ENCODE assay signal across 10 cellular contexts in the genomic region with DNA sequence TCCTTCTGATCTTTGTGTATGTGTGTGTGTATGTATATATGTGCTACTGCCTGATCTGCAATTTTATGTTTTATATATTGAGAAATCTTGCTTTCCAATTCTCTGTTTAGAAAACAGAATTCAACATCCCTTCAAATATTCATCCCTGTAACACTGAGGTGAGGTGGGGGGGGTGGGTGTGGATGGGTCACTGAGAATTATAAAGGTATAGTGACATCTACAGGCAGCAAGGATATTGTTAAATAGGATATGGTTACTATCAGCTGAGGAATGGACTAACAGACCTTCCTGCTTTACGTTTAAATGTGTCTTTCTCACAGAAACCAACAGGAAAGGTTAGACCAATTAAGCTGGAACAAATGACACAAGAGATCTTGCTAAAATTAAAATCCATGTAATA. TPM values are rescaled to one million over a fixed set of nuclear protein-coding genes. Genes with fewer than 3 reads are reported as not detected.
DNase-seq lines count a peak whose midpoint lies in the region; ATAC-seq and TF ChIP-seq lines count a peak whose summit lies in the region.
"Had no signal": no experiment of that assay in that cellular context is flagged by ENCODE, and none has a peak within 500 bp of the region (broad histone marks: within the 10 kb centered on the region; RNA-seq: fewer than 3 reads in every experiment).

No MANE protein-coding gene starts in this region.

- no peak overlapping the region for H2AFZ ChIP-seq in neural cell (ENCODE audit: low read depth, low read length)

- ATAC-seq in GM18868 (IDR thresholded peaks at IDR 0.05; ENCODE audit: unreplicated experiment), result peak; percentile 68
- ATAC-seq: activated CD8-positive, alpha-beta memory T cell treated with anti-CD3 and anti-CD28 coated beads, Interleukin-2, amount 10 ng/mL, durations not matched to agents 7 days and 5 days; left cardiac atrium had no signal

- H3K4me2 ChIP-seq in neural cell (ENCODE audit: low read length), result no peak overlapping the region

- no peaks in the 10 kb centered on the region for H3F3A ChIP-seq in neural cell (ENCODE audit: insufficient read depth, low read length, poor library complexity, severe bottlenecking)

- H3K27me3 ChIP-seq in adipocyte (replicated peaks; ENCODE audit: control insufficient read depth, insufficient read depth, low read length), result peaks cover 28% of the 10 kb centered on the region
- H3K27me3 ChIP-seq in neural cell (ENCODE audit: insufficient read depth, low read depth, low read length), result no peaks in the 10 kb centered on the region
- H3K27me3 ChIP-seq: suprapubic skin had no signal

- H3K9me2 ChIP-seq in neural cell (ENCODE audit: insufficient read depth, low read length), result no peaks in the 10 kb centered on the region

- TF ChIP-seq RAD21 in neural cell (conservative IDR thresholded peaks at IDR 0.05), result peak; percentile 56

- no peaks in the 10 kb centered on the region for H3K79me2 ChIP-seq in neural cell (replicated peaks; ENCODE audit: insufficient read depth, low read length)

- H3K4me3 ChIP-seq in adipocyte (ENCODE audit: low read length) (no peak overlapping the region), neural cell (ENCODE audit: low read length) (no peak overlapping the region), coronary artery (no peak overlapping the region)
- H3K4me3 ChIP-seq: suprapubic skin had no signal

- H4K20me1 ChIP-seq in neural cell (ENCODE audit: insufficient read depth), result no peaks in the 10 kb centered on the region

- peak; percentile 47 for TF ChIP-seq CTCF in neural cell (IDR thresholded peaks at IDR 0.05; ENCODE audit: poor library complexity, severe bottlenecking)
- TF ChIP-seq CTCF in coronary artery (IDR thresholded peaks at IDR 0.05), result no peak

- H3K36me3 ChIP-seq in adipocyte (ENCODE audit: control insufficient read depth, insufficient read depth, low read length, severe bottlenecking) (no peaks in the 10 kb centered on the region), neural cell (ENCODE audit: insufficient read depth, low read length) (no peaks in the 10 kb centered on the region)
- H3K36me3 ChIP-seq: suprapubic skin had no signal

- H3K9me3 ChIP-seq in adipocyte (ENCODE audit: control insufficient read depth, low read length) (no peaks in the 10 kb centered on the region), neural cell (ENCODE audit: low read length) (no peaks in the 10 kb centered on the region)
- H3K9me3 ChIP-seq: suprapubic skin had no signal

- DNase-seq in HuH-7 (ENCODE audit: low spot score) (peak; percentile 4), adipocyte (ENCODE audit: low read depth) (peak; percentile 19), hypothalamus (lab: John Stamatoyannopoulos, UW) (no peak), coronary artery (ENCODE audit: low spot score) (no peak)
- no peak for DNase-seq in stimulated activated CD4-positive, alpha-beta T cell treated with anti-CD3 and anti-CD28 coated beads, Interleukin-4, amount 100 ng/mL, for 1 hour
- DNase-seq: activated CD8-positive, alpha-beta memory T cell treated with anti-CD3 and anti-CD28 coated beads, Interleukin-2, amount 10 ng/mL, durations not matched to agents 7 days and 5 days; left cardiac atrium had no signal

- H3K9ac ChIP-seq in adipocyte (ENCODE audit: low read length) (no peak overlapping the region), neural cell (ENCODE audit: low read length) (no peak overlapping the region)

- no peak for TF ChIP-seq EP300 in neural cell (conservative IDR thresholded peaks at IDR 0.05; ENCODE audit: poor library complexity, severe bottlenecking)

- no peaks in the 10 kb centered on the region for H3K4me1 ChIP-seq in adipocyte (ENCODE audit: control insufficient read depth, insufficient read depth, low read length)
- H3K4me1 ChIP-seq: suprapubic skin had no signal

- no peak overlapping the region for H3K27ac ChIP-seq in neural cell (ENCODE audit: low read length)
- no peak overlapping the region for H3K27ac ChIP-seq in coronary artery
- H3K27ac ChIP-seq: suprapubic skin had no signal

TF ChIP-seq in neural cell, 6 proteins besides CTCF, POLR2A, EP300 and RAD21:
- TF ChIP-seq SMC3 (conservative IDR thresholded peaks at IDR 0.05; ENCODE audit: poor library complexity) (no peak), TAF1 (IDR thresholded peaks at IDR 0.05; ENCODE audit: low read depth) (no peak), EZH2 (IDR thresholded peaks at IDR 0.05; ENCODE audit: borderline replicate concordance, insufficient read depth, low read length, poor library complexity, severe bottlenecking) (no peak), MXI1 (conservative IDR thresholded peaks at IDR 0.05; ENCODE audit: poor library complexity, severe bottlenecking) (no peak), POLR2AphosphoS5 (IDR thresholded peaks at IDR 0.05) (no peak)
- TF ChIP-seq, protein P1, sequence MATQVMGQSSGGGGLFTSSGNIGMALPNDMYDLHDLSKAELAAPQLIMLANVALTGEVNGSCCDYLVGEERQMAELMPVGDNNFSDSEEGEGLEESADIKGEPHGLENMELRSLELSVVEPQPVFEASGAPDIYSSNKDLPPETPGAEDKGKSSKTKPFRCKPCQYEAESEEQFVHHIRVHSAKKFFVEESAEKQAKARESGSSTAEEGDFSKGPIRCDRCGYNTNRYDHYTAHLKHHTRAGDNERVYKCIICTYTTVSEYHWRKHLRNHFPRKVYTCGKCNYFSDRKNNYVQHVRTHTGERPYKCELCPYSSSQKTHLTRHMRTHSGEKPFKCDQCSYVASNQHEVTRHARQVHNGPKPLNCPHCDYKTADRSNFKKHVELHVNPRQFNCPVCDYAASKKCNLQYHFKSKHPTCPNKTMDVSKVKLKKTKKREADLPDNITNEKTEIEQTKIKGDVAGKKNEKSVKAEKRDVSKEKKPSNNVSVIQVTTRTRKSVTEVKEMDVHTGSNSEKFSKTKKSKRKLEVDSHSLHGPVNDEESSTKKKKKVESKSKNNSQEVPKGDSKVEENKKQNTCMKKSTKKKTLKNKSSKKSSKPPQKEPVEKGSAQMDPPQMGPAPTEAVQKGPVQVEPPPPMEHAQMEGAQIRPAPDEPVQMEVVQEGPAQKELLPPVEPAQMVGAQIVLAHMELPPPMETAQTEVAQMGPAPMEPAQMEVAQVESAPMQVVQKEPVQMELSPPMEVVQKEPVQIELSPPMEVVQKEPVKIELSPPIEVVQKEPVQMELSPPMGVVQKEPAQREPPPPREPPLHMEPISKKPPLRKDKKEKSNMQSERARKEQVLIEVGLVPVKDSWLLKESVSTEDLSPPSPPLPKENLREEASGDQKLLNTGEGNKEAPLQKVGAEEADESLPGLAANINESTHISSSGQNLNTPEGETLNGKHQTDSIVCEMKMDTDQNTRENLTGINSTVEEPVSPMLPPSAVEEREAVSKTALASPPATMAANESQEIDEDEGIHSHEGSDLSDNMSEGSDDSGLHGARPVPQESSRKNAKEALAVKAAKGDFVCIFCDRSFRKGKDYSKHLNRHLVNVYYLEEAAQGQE (IDR thresholded peaks at IDR 0.05; ENCODE audit: borderline replicate concordance), result no peak
TF ChIP-seq in neural cell: peak in this region for 0.

RNA-seq across cellular contexts. Expression of gene MAGEB2, which starts 19.0 kb away (rescaled TPM):
- polyA plus RNA-seq in neural cell, result not detected in 2 replicates
- not detected in 2 replicates for polyA minus RNA-seq in neural cell

RNA-seq across cellular contexts. Expression of gene MAGEB3, which starts 34.1 kb away (rescaled TPM):
- not detected in 2 replicates for polyA plus RNA-seq in neural cell
- not detected in 2 replicates for polyA minus RNA-seq in neural cell

RNA-seq across cellular contexts. Expression of gene MAGEB4, which starts 45.5 kb away (rescaled TPM):
- polyA plus RNA-seq in neural cell, result not detected in 2 replicates
- polyA minus RNA-seq in neural cell, result not detected in 2 replicates

RNA-seq across cellular contexts. Expression of gene MAGEB1, which starts 50.6 kb away (rescaled TPM):
- polyA plus RNA-seq in neural cell, result not detected in 2 replicates
- polyA minus RNA-seq in neural cell, result not detected in 2 replicates

Comparison
In these comparisons a context has a peak if more than half of its experiments do, and no peak if none do; other contexts are left out.
1. DNase-seq: peak in HuH-7 (single experiment) and adipocyte (single experiment); none in hypothalamus (0 of 51), stimulated activated CD4-positive, alpha-beta T cell treated with anti-CD3 and anti-CD28 coated beads, Interleukin-4, amount 100 ng/mL, for 1 hour (single experiment) and coronary artery (single experiment).